1 cellular context compared by ENCODE assay signal in genomic region chr18:9106094-9106493, GRCh38.
TF ChIP-seq lines count a peak whose summit lies in the region.

No MANE protein-coding gene starts in this region.

TF ChIP-seq in IMR-90, 13 proteins besides CTCF, POLR2A, EP300 and RAD21 (continued from another document):
- TF ChIP-seq CHD1 (IDR thresholded peaks at IDR 0.05; ENCODE audit: low read depth, low read length), result no peak
- no peak for TF ChIP-seq FOS (IDR thresholded peaks at IDR 0.05; ENCODE audit: low read depth, low read length)
- TF ChIP-seq BHLHE40 (IDR thresholded peaks at IDR 0.05; ENCODE audit: low read depth, low read length), result no peak
- TF ChIP-seq ELK1 (IDR thresholded peaks at IDR 0.05; ENCODE audit: borderline replicate concordance, low read depth, low read length), result no peak
- TF ChIP-seq MXI1 (IDR thresholded peaks at IDR 0.05; ENCODE audit: borderline replicate concordance, low read depth, low read length), result no peak
- no peak for TF ChIP-seq MAZ (IDR thresholded peaks at IDR 0.05; ENCODE audit: borderline replicate concordance, low read depth, low read length)
- no peak for TF ChIP-seq RFX5 (IDR thresholded peaks at IDR 0.05; ENCODE audit: low read depth, low read length)
- TF ChIP-seq USF2 (IDR thresholded peaks at IDR 0.05; ENCODE audit: low read depth, low read length), result no peak
- TF ChIP-seq CEBPB (IDR thresholded peaks at IDR 0.05; ENCODE audit: low read depth, low read length), result no peak
